Comparison of ENCODE assay signal across 1 cellular context in the genomic region with DNA sequence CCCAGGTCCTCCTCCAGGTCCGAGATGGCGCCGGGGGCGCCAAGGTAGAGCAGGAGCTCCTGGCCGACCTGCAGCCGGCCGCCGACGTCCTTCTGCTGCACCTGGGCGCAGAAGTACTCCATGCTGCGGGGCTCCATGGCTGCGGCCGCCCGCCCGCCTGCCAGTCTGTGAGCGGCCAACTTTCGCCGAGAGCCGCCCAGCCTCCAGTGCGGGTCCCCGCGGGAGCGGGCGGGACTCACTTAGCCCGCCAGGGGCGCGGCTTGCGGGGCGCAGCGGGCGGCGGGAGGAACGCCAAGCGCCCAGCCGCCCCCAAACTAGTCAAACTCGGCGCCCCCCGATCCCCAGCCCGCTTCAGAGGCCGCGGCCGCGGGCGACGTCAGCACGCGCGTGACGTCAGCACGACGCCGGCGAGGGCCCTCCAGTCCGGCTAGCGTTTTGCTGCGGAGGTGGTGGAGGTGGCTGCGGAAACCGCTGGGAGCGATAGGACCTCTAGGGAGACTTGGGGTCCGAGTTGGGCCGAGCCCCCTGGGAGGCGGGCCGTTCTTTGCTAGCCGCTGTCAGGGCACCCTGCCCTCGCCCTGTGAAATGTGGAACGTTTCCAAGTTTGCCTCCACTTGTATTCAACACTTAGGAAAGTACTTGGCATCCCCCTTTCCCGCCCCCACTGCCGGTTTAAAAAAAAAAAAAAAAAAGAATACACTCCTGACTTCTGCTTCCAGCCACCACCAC.
TF ChIP-seq lines count a peak whose summit lies in the region.

A gene (minus strand): TSS at position 389 of the 729 bp plus-strand sequence. CDS start 252 bp downstream, at position 137.

TF ChIP-seq in HEK293, 187 proteins besides CTCF, POLR2A, EP300 and RAD21 (continued from another document and continues in another):
- TF ChIP-seq, protein P1, sequence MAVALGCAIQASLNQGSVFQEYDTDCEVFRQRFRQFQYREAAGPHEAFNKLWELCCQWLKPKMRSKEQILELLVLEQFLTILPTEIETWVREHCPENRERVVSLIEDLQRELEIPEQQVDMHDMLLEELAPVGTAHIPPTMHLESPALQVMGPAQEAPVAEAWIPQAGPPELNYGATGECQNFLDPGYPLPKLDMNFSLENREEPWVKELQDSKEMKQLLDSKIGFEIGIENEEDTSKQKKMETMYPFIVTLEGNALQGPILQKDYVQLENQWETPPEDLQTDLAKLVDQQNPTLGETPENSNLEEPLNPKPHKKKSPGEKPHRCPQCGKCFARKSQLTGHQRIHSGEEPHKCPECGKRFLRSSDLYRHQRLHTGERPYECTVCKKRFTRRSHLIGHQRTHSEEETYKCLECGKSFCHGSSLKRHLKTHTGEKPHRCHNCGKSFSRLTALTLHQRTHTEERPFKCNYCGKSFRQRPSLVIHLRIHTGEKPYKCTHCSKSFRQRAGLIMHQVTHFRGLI (tag by site-specific recombination; IDR thresholded peaks at IDR 0.05), result peak; percentile 81
- TF ChIP-seq YY1 (tag by site-specific recombination; IDR thresholded peaks at IDR 0.05) (peak; percentile 76), ZEB2 (tag by site-specific recombination; IDR thresholded peaks at IDR 0.05) (0 out of 2 replicates have a peak, but pooled peaks have one; percentile 9), ZNF423 (tag by site-specific recombination; IDR thresholded peaks at IDR 0.05) (peak; percentile 83), SP2 (tag by site-specific recombination; IDR thresholded peaks at IDR 0.05) (peak; percentile 75), KLF8 (tag by site-specific recombination; IDR thresholded peaks at IDR 0.05) (no peak; the same call in 1 of the 2 replicates), BCL11B (tag by site-specific recombination; IDR thresholded peaks at IDR 0.05; ENCODE audit: low read depth) (no peak), ZNF157 (tag by site-specific recombination; IDR thresholded peaks at IDR 0.05) (no peak), ZNF140 (tag by site-specific recombination; IDR thresholded peaks at IDR 0.05) (no peak), GLIS2 (tag by site-specific recombination; IDR thresholded peaks at IDR 0.05) (peak; percentile 85), ZBTB48 (tag by site-specific recombination; IDR thresholded peaks at IDR 0.05) (peak; percentile 40; the same call in 1 of the 2 replicates), ZFP69B (tag by site-specific recombination; IDR thresholded peaks at IDR 0.05) (peak; percentile 39; the same call in 1 of the 2 replicates), ZNF514 (tag by site-specific recombination; IDR thresholded peaks at IDR 0.05) (no peak), BCL11A (tag by site-specific recombination; IDR thresholded peaks at IDR 0.05; ENCODE audit: low read depth) (no peak), ZNF335 (tag by site-specific recombination; conservative IDR thresholded peaks at IDR 0.05) (peak; percentile 94; the same call in 1 of the 2 replicates), ZNF629 (tag by site-specific recombination; IDR thresholded peaks at IDR 0.05) (peak; percentile 97), ZSCAN16 (tag by site-specific recombination; IDR thresholded peaks at IDR 0.05) (no peak)
- TF ChIP-seq, protein P2, sequence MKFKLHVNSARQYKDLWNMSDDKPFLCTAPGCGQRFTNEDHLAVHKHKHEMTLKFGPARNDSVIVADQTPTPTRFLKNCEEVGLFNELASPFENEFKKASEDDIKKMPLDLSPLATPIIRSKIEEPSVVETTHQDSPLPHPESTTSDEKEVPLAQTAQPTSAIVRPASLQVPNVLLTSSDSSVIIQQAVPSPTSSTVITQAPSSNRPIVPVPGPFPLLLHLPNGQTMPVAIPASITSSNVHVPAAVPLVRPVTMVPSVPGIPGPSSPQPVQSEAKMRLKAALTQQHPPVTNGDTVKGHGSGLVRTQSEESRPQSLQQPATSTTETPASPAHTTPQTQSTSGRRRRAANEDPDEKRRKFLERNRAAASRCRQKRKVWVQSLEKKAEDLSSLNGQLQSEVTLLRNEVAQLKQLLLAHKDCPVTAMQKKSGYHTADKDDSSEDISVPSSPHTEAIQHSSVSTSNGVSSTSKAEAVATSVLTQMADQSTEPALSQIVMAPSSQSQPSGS (tag by site-specific recombination; IDR thresholded peaks at IDR 0.05; ENCODE audit: low read depth), result peak; percentile 89
- TF ChIP-seq, protein P3, sequence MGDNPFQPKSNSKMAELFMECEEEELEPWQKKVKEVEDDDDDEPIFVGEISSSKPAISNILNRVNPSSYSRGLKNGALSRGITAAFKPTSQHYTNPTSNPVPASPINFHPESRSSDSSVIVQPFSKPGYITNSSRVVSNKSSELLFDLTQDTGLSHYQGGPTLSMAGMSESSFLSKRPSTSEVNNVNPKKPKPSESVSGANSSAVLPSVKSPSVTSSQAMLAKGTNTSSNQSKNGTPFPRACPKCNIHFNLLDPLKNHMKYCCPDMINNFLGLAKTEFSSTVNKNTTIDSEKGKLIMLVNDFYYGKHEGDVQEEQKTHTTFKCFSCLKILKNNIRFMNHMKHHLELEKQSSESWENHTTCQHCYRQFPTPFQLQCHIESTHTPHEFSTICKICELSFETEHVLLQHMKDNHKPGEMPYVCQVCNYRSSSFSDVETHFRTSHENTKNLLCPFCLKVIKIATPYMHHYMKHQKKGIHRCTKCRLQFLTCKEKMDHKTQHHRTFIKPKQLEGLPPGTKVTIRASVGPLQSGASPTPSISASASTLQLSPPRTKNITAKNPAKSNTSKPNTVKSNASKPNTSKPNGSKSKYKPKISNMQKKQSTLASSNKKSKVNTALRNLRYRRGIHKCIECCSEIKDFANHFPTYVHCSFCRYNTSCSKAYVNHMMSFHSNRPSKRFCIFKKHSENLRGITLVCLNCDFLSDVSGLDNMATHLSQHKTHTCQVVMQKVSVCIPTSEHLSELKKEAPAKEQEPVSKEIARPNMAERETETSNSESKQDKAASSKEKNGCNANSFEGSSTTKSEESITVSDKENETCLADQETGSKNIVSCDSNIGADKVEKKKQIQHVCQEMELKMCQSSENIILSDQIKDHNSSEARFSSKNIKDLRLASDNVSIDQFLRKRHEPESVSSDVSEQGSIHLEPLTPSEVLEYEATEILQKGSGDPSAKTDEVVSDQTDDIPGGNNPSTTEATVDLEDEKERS (tag by site-specific recombination; IDR thresholded peaks at IDR 0.05), result no peak
- TF ChIP-seq, protein P4, sequence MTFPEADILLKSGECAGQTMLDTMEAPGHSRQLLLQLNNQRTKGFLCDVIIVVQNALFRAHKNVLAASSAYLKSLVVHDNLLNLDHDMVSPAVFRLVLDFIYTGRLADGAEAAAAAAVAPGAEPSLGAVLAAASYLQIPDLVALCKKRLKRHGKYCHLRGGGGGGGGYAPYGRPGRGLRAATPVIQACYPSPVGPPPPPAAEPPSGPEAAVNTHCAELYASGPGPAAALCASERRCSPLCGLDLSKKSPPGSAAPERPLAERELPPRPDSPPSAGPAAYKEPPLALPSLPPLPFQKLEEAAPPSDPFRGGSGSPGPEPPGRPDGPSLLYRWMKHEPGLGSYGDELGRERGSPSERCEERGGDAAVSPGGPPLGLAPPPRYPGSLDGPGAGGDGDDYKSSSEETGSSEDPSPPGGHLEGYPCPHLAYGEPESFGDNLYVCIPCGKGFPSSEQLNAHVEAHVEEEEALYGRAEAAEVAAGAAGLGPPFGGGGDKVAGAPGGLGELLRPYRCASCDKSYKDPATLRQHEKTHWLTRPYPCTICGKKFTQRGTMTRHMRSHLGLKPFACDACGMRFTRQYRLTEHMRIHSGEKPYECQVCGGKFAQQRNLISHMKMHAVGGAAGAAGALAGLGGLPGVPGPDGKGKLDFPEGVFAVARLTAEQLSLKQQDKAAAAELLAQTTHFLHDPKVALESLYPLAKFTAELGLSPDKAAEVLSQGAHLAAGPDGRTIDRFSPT (tag by site-specific recombination; IDR thresholded peaks at IDR 0.05), result no peak
- TF ChIP-seq, protein P5, sequence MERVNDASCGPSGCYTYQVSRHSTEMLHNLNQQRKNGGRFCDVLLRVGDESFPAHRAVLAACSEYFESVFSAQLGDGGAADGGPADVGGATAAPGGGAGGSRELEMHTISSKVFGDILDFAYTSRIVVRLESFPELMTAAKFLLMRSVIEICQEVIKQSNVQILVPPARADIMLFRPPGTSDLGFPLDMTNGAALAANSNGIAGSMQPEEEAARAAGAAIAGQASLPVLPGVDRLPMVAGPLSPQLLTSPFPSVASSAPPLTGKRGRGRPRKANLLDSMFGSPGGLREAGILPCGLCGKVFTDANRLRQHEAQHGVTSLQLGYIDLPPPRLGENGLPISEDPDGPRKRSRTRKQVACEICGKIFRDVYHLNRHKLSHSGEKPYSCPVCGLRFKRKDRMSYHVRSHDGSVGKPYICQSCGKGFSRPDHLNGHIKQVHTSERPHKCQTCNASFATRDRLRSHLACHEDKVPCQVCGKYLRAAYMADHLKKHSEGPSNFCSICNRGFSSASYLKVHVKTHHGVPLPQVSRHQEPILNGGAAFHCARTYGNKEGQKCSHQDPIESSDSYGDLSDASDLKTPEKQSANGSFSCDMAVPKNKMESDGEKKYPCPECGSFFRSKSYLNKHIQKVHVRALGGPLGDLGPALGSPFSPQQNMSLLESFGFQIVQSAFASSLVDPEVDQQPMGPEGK (tag by site-specific recombination; IDR thresholded peaks at IDR 0.05), result peak; percentile 82
- TF ChIP-seq, protein P6, sequence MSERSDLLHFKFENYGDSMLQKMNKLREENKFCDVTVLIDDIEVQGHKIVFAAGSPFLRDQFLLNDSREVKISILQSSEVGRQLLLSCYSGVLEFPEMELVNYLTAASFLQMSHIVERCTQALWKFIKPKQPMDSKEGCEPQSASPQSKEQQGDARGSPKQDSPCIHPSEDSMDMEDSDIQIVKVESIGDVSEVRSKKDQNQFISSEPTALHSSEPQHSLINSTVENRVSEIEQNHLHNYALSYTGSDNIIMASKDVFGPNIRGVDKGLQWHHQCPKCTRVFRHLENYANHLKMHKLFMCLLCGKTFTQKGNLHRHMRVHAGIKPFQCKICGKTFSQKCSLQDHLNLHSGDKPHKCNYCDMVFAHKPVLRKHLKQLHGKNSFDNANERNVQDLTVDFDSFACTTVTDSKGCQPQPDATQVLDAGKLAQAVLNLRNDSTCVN (tag by site-specific recombination; optimal IDR thresholded peaks at IDR 0.05), result peak; percentile 92
- TF ChIP-seq, protein P7, sequence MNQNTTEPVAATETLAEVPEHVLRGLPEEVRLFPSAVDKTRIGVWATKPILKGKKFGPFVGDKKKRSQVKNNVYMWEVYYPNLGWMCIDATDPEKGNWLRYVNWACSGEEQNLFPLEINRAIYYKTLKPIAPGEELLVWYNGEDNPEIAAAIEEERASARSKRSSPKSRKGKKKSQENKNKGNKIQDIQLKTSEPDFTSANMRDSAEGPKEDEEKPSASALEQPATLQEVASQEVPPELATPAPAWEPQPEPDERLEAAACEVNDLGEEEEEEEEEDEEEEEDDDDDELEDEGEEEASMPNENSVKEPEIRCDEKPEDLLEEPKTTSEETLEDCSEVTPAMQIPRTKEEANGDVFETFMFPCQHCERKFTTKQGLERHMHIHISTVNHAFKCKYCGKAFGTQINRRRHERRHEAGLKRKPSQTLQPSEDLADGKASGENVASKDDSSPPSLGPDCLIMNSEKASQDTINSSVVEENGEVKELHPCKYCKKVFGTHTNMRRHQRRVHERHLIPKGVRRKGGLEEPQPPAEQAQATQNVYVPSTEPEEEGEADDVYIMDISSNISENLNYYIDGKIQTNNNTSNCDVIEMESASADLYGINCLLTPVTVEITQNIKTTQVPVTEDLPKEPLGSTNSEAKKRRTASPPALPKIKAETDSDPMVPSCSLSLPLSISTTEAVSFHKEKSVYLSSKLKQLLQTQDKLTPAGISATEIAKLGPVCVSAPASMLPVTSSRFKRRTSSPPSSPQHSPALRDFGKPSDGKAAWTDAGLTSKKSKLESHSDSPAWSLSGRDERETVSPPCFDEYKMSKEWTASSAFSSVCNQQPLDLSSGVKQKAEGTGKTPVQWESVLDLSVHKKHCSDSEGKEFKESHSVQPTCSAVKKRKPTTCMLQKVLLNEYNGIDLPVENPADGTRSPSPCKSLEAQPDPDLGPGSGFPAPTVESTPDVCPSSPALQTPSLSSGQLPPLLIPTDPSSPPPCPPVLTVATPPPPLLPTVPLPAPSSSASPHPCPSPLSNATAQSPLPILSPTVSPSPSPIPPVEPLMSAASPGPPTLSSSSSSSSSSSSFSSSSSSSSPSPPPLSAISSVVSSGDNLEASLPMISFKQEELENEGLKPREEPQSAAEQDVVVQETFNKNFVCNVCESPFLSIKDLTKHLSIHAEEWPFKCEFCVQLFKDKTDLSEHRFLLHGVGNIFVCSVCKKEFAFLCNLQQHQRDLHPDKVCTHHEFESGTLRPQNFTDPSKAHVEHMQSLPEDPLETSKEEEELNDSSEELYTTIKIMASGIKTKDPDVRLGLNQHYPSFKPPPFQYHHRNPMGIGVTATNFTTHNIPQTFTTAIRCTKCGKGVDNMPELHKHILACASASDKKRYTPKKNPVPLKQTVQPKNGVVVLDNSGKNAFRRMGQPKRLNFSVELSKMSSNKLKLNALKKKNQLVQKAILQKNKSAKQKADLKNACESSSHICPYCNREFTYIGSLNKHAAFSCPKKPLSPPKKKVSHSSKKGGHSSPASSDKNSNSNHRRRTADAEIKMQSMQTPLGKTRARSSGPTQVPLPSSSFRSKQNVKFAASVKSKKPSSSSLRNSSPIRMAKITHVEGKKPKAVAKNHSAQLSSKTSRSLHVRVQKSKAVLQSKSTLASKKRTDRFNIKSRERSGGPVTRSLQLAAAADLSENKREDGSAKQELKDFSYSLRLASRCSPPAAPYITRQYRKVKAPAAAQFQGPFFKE (tag by site-specific recombination; IDR thresholded peaks at IDR 0.05; ENCODE audit: borderline replicate concordance), result no peak
- TF ChIP-seq, protein P8, sequence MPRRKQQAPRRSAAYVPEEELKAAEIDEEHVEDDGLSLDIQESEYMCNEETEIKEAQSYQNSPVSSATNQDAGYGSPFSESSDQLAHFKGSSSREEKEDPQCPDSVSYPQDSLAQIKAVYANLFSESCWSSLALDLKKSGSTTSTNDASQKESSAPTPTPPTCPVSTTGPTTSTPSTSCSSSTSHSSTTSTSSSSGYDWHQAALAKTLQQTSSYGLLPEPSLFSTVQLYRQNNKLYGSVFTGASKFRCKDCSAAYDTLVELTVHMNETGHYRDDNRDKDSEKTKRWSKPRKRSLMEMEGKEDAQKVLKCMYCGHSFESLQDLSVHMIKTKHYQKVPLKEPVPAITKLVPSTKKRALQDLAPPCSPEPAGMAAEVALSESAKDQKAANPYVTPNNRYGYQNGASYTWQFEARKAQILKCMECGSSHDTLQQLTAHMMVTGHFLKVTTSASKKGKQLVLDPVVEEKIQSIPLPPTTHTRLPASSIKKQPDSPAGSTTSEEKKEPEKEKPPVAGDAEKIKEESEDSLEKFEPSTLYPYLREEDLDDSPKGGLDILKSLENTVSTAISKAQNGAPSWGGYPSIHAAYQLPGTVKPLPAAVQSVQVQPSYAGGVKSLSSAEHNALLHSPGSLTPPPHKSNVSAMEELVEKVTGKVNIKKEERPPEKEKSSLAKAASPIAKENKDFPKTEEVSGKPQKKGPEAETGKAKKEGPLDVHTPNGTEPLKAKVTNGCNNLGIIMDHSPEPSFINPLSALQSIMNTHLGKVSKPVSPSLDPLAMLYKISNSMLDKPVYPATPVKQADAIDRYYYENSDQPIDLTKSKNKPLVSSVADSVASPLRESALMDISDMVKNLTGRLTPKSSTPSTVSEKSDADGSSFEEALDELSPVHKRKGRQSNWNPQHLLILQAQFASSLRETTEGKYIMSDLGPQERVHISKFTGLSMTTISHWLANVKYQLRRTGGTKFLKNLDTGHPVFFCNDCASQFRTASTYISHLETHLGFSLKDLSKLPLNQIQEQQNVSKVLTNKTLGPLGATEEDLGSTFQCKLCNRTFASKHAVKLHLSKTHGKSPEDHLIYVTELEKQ (tag by site-specific recombination; IDR thresholded peaks at IDR 0.05; ENCODE audit: borderline replicate concordance), result no peak
- TF ChIP-seq, protein P9, sequence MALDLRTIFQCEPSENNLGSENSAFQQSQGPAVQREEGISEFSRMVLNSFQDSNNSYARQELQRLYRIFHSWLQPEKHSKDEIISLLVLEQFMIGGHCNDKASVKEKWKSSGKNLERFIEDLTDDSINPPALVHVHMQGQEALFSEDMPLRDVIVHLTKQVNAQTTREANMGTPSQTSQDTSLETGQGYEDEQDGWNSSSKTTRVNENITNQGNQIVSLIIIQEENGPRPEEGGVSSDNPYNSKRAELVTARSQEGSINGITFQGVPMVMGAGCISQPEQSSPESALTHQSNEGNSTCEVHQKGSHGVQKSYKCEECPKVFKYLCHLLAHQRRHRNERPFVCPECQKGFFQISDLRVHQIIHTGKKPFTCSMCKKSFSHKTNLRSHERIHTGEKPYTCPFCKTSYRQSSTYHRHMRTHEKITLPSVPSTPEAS (tag by site-specific recombination; IDR thresholded peaks at IDR 0.05), result no peak
